Comparison of ENCODE assay signal across 29 cellular contexts in genomic region chr2:240506406-240507059, GRCh38. TPM values are rescaled to one million over a fixed set of nuclear protein-coding genes. Genes with fewer than 3 reads are reported as not detected.
DNase-seq lines count a peak whose midpoint lies in the region; ATAC-seq and TF ChIP-seq lines count a peak whose summit lies in the region.
"Had no signal": no experiment of that assay in that cellular context is flagged by ENCODE, and none has a peak within 500 bp of the region (broad histone marks: within the 10 kb centered on the region; RNA-seq: fewer than 3 reads in every experiment).

No MANE protein-coding gene starts in this region.

- H3K27ac ChIP-seq in prostate gland, result no peak overlapping the region
- H3K27ac ChIP-seq: C4-2B, cardiac muscle cell, KMS-11, left lung, ovary, upper lobe of right lung had no signal

- WGBS in prostate gland, result 78% methylated on average over 17 of the region's 17 CpGs

- ATAC-seq in GM21528 (IDR thresholded peaks at IDR 0.05; ENCODE audit: low FRiP score, unreplicated experiment), result no peak
- ATAC-seq: left lung; mucosa of descending colon; stimulated activated effector memory CD8-positive, alpha-beta T cell treated with anti-CD3 and anti-CD28 coated beads, Interleukin-12 subunit alpha, Interleukin-12 subunit beta, amount 100 ng/mL, for 72 hours; upper lobe of right lung had no signal

- no peaks in the 10 kb centered on the region for H3K4me1 ChIP-seq in prostate gland (replicated peaks)
- H3K4me1 ChIP-seq: left lung, upper lobe of right lung had no signal

- no peaks in the 10 kb centered on the region for H3K4me1 Mint-ChIP-seq in chondrocyte (ENCODE audit: low read depth)
- H3K4me1 Mint-ChIP-seq: nephron had no signal

- TF ChIP-seq CTCF in chondrocyte (IDR thresholded peaks at IDR 0.05) (no peak), prostate gland (IDR thresholded peaks at IDR 0.05) (no peak)

- no peaks in the 10 kb centered on the region for H3K27me3 Mint-ChIP-seq in chondrocyte (ENCODE audit: low read depth)
- H3K27me3 Mint-ChIP-seq: activated naive CD8-positive, alpha-beta T cell; dendritic cell treated with granulocyte-macrophage colony-stimulating factor and Interleukin-4, amounts not matched to agents 40 ng/mL and 50 ng/mL, for 4 days had no signal

- H3K36me3 ChIP-seq in prostate gland, result no peaks in the 10 kb centered on the region
- H3K36me3 ChIP-seq: cardiac muscle cell, ovary, upper lobe of right lung had no signal

- H3K27ac Mint-ChIP-seq in chondrocyte (ENCODE audit: unreplicated experiment), result no peak overlapping the region
- H3K27ac Mint-ChIP-seq: activated naive CD8-positive, alpha-beta T cell; dendritic cell treated with granulocyte-macrophage colony-stimulating factor and Interleukin-4, amounts not matched to agents 40 ng/mL and 50 ng/mL, for 4 days; nephron; stimulated activated effector memory CD8-positive, alpha-beta T cell treated with anti-CD3 and anti-CD28 coated beads, Interleukin-12 subunit alpha, Interleukin-12 subunit beta, amount 100 ng/mL, for 72 hours had no signal

- no peaks in the 10 kb centered on the region for H3K27me3 ChIP-seq in prostate gland (replicated peaks; ENCODE audit: insufficient read depth)
- H3K27me3 ChIP-seq: cardiac muscle cell, left lung, ovary, upper lobe of right lung had no signal

- H3K36me3 Mint-ChIP-seq in chondrocyte (ENCODE audit: low read depth), result peaks cover 15% of the 10 kb centered on the region
- H3K36me3 Mint-ChIP-seq: stimulated activated effector memory CD8-positive, alpha-beta T cell treated with anti-CD3 and anti-CD28 coated beads, Interleukin-12 subunit alpha, Interleukin-12 subunit beta, amount 100 ng/mL, for 72 hours had no signal

- no peak overlapping the region for H3K4me3 Mint-ChIP-seq in chondrocyte (ENCODE audit: unreplicated experiment)
- H3K4me3 Mint-ChIP-seq: activated naive CD8-positive, alpha-beta T cell; dendritic cell treated with granulocyte-macrophage colony-stimulating factor and Interleukin-4, amounts not matched to agents 40 ng/mL and 50 ng/mL, for 4 days; nephron; stimulated activated effector memory CD8-positive, alpha-beta T cell treated with anti-CD3 and anti-CD28 coated beads, Interleukin-12 subunit alpha, Interleukin-12 subunit beta, amount 100 ng/mL, for 72 hours had no signal

- no peaks in the 10 kb centered on the region for H3K9me3 ChIP-seq in prostate gland
- H3K9me3 ChIP-seq: left lung, mucosa of descending colon, ovary, upper lobe of right lung had no signal

- no peak overlapping the region for H3K4me3 ChIP-seq in prostate gland
- H3K4me3 ChIP-seq: cardiac muscle cell, left lung, mucosa of descending colon, ovary, upper lobe of right lung had no signal

- peak; percentile 50 for DNase-seq in activated effector memory CD4-positive, alpha-beta T cell treated with anti-CD3 and anti-CD28 coated beads, Interleukin-2, amount 50 U/mL, for 16 hours
- DNase-seq in activated effector memory CD4-positive, alpha-beta T cell treated with Interleukin-2 at 50 U/mL for 16 hours, result no peak
- DNase-seq in chondrocyte (ENCODE audit: low spot score) (peak; percentile 63), islet precursor cell (peak; percentile 43), prostate gland (ENCODE audit: low spot score) (peak; percentile 1), AG08396 (ENCODE audit: low spot score) (no peak), DMS153 (lab: John Stamatoyannopoulos, UW) (no peak)
- DNase-seq: anterior cingulate cortex; Calu3; hippocampal formation; MM.1S; mucosa of descending colon; NCI-H1417; NCI-H2081; NCI-H226; NCI-H748 treated with DMSO at 0.1 percent for 48 hours; ovary; RPMI8226; stimulated activated CD4-positive, alpha-beta T cell treated with anti-CD3 and anti-CD28 coated beads, Interleukin-2, amount 100 ng/mL, for 48 hours; upper lobe of right lung had no signal

- no peaks in the 10 kb centered on the region for H3K9me3 Mint-ChIP-seq in chondrocyte (ENCODE audit: low read depth)
- H3K9me3 Mint-ChIP-seq: dendritic cell treated with granulocyte-macrophage colony-stimulating factor and Interleukin-4, amounts not matched to agents 40 ng/mL and 50 ng/mL, for 4 days; nephron; stimulated activated effector memory CD8-positive, alpha-beta T cell treated with anti-CD3 and anti-CD28 coated beads, Interleukin-12 subunit alpha, Interleukin-12 subunit beta, amount 100 ng/mL, for 72 hours had no signal

- TF ChIP-seq POLR2A in prostate gland (IDR thresholded peaks at IDR 0.05), result no peak

- intact Hi-C loops in prostate gland (cut with DNase I), result no loop called here

RNA-seq across cellular contexts. Expression of gene ANKMY1, which starts 51.3 kb away (rescaled TPM):
- total RNA-seq in chondrocyte (9.5 to 20.6 TPM (median 10.8 TPM) in 3 replicates), prostate gland (10 to 100 TPM; 22.7 to 31.4 TPM)

RNA-seq across cellular contexts. Expression of gene DUSP28, which starts 53.6 kb away (rescaled TPM):
- 3.4 to 4.7 TPM (median 3.7 TPM) in 3 replicates for total RNA-seq in chondrocyte
- total RNA-seq in prostate gland, result 10 to 100 TPM; 18.4 to 18.6 TPM

Comparison
In these comparisons a context has a peak if more than half of its experiments do, and no peak if none do; other contexts are left out.
1. DNase-seq: peak in activated effector memory CD4-positive, alpha-beta T cell treated with anti-CD3 and anti-CD28 coated beads, Interleukin-2, amount 50 U/mL, for 16 hours (single experiment), chondrocyte (single experiment), islet precursor cell (single experiment) and prostate gland (single experiment); none in activated effector memory CD4-positive, alpha-beta T cell treated with Interleukin-2 at 50 U/mL for 16 hours (single experiment), AG08396 (single experiment) and DMS153 (single experiment).